Comparison of ENCODE assay signal across 24 cellular contexts in genomic region chr11:8241373-8242112, GRCh38. TPM values are rescaled to one million over a fixed set of nuclear protein-coding genes. Genes with fewer than 3 reads are reported as not detected.
"Had no signal": no experiment of that assay in that cellular context is flagged by ENCODE, and none has a peak within 500 bp of the region (broad histone marks: within the 10 kb centered on the region; RNA-seq: fewer than 3 reads in every experiment).

No MANE protein-coding gene starts in this region.

- H3K27me3 ChIP-seq: adrenal gland, ascending aorta, pancreas, upper lobe of right lung had no signal

- ATAC-seq: activated CD8-positive, alpha-beta T cell treated with anti-CD3 and anti-CD28 coated beads, Interleukin-2, amount 10 ng/mL, durations not matched to agents 7 days and 5 days; effector memory CD8-positive, alpha-beta T cell; left lung; pancreas; psoas muscle; right cardiac atrium; upper lobe of right lung had no signal

- H3K4me1 ChIP-seq: adrenal gland, ascending aorta, esophagus muscularis mucosa, left lung, pancreas, psoas muscle, upper lobe of right lung had no signal

- H3K27ac ChIP-seq: adrenal gland, ascending aorta, esophagus muscularis mucosa, left lung, pancreas, psoas muscle, thoracic aorta, upper lobe of right lung had no signal

- H3K9me3 ChIP-seq: adrenal gland, ascending aorta, esophagus muscularis mucosa, left lung, pancreas, psoas muscle, thoracic aorta, upper lobe of right lung had no signal

- DNase-seq: activated CD4-positive, alpha-beta T cell treated with anti-CD3 and anti-CD28 coated beads, Interleukin-2, amount 50 U/mL, for 1 hour; activated CD4-positive, CD25-positive, alpha-beta regulatory T cell treated with anti-CD3 and anti-CD28 coated beads, Interleukin-2, amount 50 U/mL, for 72 hours; activated CD8-positive, alpha-beta T cell treated with anti-CD3 and anti-CD28 coated beads, Interleukin-2, amount 10 ng/mL, durations not matched to agents 7 days and 5 days; activated T-cell treated with anti-CD3 and anti-CD28 coated beads, Interleukin-2, amount 50 U/mL, for 1 hour; adrenal gland; effector memory CD8-positive, alpha-beta T cell; hippocampal formation; kidney glomerular epithelial cell; left lung; naive B cell; pancreas; psoas muscle; right cardiac atrium; stimulated activated CD4-positive, alpha-beta T cell treated with anti-CD3 and anti-CD28 coated beads, Interleukin-4, amount 100 ng/mL, for 24 hours; stimulated activated naive CD4-positive, alpha-beta T cell treated with Interleukin-2 at 50 U/mL for 16 hours; upper lobe of right lung had no signal

- H3K4me3 ChIP-seq: adrenal gland, ascending aorta, esophagus muscularis mucosa, left lung, lung, pancreas, psoas muscle, thoracic aorta, upper lobe of right lung had no signal

- H3K36me3 ChIP-seq: adrenal gland, ascending aorta, esophagus muscularis mucosa, left lung, pancreas, thoracic aorta, upper lobe of right lung had no signal

RNA-seq across cellular contexts. Expression of gene LMO1, which starts 22.1 kb away (rescaled TPM):
- total RNA-seq: activated CD8-positive, alpha-beta T cell treated with anti-CD3 and anti-CD28 coated beads, Interleukin-2, amount 10 ng/mL, durations not matched to agents 7 days and 5 days; ascending aorta; dermis microvascular lymphatic vessel endothelial cell; left lung; mesenteric fat pad; mucosa of gallbladder; T-helper 2 cell treated with Interferon-gamma antibody and Interleukin-4, amounts not matched to agents 100 ng/mL and 5 ng/mL, for 36 hours; thoracic aorta; upper lobe of right lung had no signal
- polyA plus RNA-seq: lung had no signal
